In genomic region chr16:74281285-74281684, GRCh38 we compare ENCODE assay signal across 1 cellular context.
TF ChIP-seq lines count a peak whose summit lies in the region.

No MANE protein-coding gene starts in this region.

TF ChIP-seq in K562, 482 proteins besides CTCF, POLR2A, EP300 and RAD21 (continued from another document):
- TF ChIP-seq ARID4B (CRISPR knock-in tag; IDR thresholded peaks at IDR 0.05) (no peak), ZNF766 (CRISPR knock-in tag; conservative IDR thresholded peaks at IDR 0.05) (0 out of 2 replicates have a peak, but pooled peaks have one; percentile 33), ESRRA (IDR thresholded peaks at IDR 0.05; ENCODE audit: borderline replicate concordance, low read depth) (peak; percentile 91), TARDBP (IDR thresholded peaks at IDR 0.05) (no peak), TSC22D4 (tag; IDR thresholded peaks at IDR 0.05) (no peak), ZNF511 (CRISPR knock-in tag; IDR thresholded peaks at IDR 0.05) (no peak), PBX2 (CRISPR knock-in tag; IDR thresholded peaks at IDR 0.05; ENCODE audit: low read depth) (no peak), PBX2 (tag; conservative IDR thresholded peaks at IDR 0.05; ENCODE audit: low read depth) (no peak), SAFB2 (IDR thresholded peaks at IDR 0.05; ENCODE audit: borderline replicate concordance, low read depth, low read length, severe bottlenecking) (no peak), WHSC1 (IDR thresholded peaks at IDR 0.05; ENCODE audit: low read length) (no peak), ELF2 (CRISPR knock-in tag; IDR thresholded peaks at IDR 0.05) (no peak), TCFL5 (CRISPR knock-in tag; conservative IDR thresholded peaks at IDR 0.05) (no peak), THAP12 (CRISPR knock-in tag; IDR thresholded peaks at IDR 0.05) (no peak), ZNF121 (CRISPR knock-in tag; conservative IDR thresholded peaks at IDR 0.05) (no peak), CBFA2T3 (IDR thresholded peaks at IDR 0.05) (no peak), KAT2B (IDR thresholded peaks at IDR 0.05; ENCODE audit: low read depth, low read length) (no peak), USF1 (CRISPR knock-in tag; IDR thresholded peaks at IDR 0.05) (no peak), ELF4 (CRISPR knock-in tag; IDR thresholded peaks at IDR 0.05) (no peak), NELFE (IDR thresholded peaks at IDR 0.05; ENCODE audit: insufficient read depth, insufficient read length) (no peak), MEIS2 (IDR thresholded peaks at IDR 0.05; ENCODE audit: partially characterized antibody) (no peak), MAFF (IDR thresholded peaks at IDR 0.05; ENCODE audit: low read length) (no peak), ZBED1 (IDR thresholded peaks at IDR 0.05) (no peak), CHD1 (IDR thresholded peaks at IDR 0.05; ENCODE audit: low read length) (no peak), ATF4 (CRISPR knock-in tag; IDR thresholded peaks at IDR 0.05) (no peak), PTRF (tag; IDR thresholded peaks at IDR 0.05) (no peak), RBM15 (IDR thresholded peaks at IDR 0.05; ENCODE audit: insufficient read depth, low read length) (no peak), ZNF23 (CRISPR knock-in tag; IDR thresholded peaks at IDR 0.05) (no peak), ELK3 (CRISPR knock-in tag; IDR thresholded peaks at IDR 0.05) (no peak), PTBP1 (IDR thresholded peaks at IDR 0.05; ENCODE audit: low read depth, low read length) (no peak)
